In genomic region chr1:223016381-223016780, GRCh38 we compare ENCODE assay signal across 1 cellular context.
TF ChIP-seq lines count a peak whose summit lies in the region.

No MANE protein-coding gene starts in this region.

TF ChIP-seq in HepG2, 621 proteins besides CTCF, POLR2A, EP300 and RAD21 (continued from another document):
- no peak for TF ChIP-seq UBTF (CRISPR knock-in tag; IDR thresholded peaks at IDR 0.05)
- no peak for TF ChIP-seq TFDP2 (CRISPR knock-in tag; IDR thresholded peaks at IDR 0.05)
- no peak for TF ChIP-seq ZNF546 (CRISPR knock-in tag; conservative IDR thresholded peaks at IDR 0.05)
- TF ChIP-seq ZNF30 (CRISPR knock-in tag; IDR thresholded peaks at IDR 0.05), result no peak
- no peak for TF ChIP-seq ZNF574 (CRISPR knock-in tag; IDR thresholded peaks at IDR 0.05)
- TF ChIP-seq PCBP2 (optimal IDR thresholded peaks at IDR 0.05; ENCODE audit: low read depth, low read length, poor library complexity, severe bottlenecking), result no peak
- no peak for TF ChIP-seq ZBTB34 (CRISPR knock-in tag; IDR thresholded peaks at IDR 0.05)
